8 cellular contexts compared by ENCODE assay signal in the genomic region with DNA sequence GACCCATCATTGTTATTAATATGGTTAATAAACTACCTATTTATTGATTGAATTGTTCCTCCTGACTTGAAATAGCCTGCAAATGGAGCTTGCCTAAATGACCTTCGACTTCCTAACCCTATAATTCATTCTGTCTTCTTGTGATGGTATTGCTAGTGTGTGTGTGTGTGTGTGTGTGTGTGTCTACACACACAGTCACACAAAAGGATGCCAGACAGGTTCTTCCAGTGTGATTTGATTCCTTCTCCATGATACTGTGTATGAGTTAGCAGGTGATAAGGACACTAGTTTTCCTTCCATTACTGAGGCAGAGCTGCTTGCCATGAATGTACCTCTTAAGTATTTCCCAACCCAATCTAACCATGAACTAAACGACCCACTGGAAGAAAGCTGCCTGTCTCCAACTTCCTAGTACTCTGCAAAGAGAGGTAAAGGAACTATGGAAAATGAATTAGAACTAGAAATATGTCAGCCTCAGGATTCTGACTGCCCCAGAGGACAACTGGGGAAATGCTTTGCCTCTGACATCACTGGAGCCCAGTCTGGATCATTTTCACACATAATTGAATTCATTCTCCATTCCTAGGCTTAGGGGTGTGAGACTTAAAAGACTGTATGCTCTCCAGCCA. TPM values are rescaled to one million over a fixed set of nuclear protein-coding genes. Genes with fewer than 3 reads are reported as not detected.
A peak's percentile ranks its signal among the peaks of the same experiment; 100 is the strongest.
DNase-seq lines count a peak whose midpoint lies in the region; ATAC-seq and TF ChIP-seq lines count a peak whose summit lies in the region.

No MANE protein-coding gene starts in this region.

- peak overlapping the region; percentile 88 for H3K27ac Mint-ChIP-seq in osteocyte (ENCODE audit: unreplicated experiment)

- no peak for TF ChIP-seq POLR2A in lower leg skin (IDR thresholded peaks at IDR 0.05)

- peak overlapping the region; percentile 51 for H3K4me3 Mint-ChIP-seq in osteocyte (ENCODE audit: unreplicated experiment)

- DNase-seq in DMS53 (lab: John Stamatoyannopoulos, UW) (peak; percentile 79), RPMI7951 (ENCODE audit: low read depth) (peak; percentile 47), epithelial cell of proximal tubule (ENCODE audit: low read depth) (peak; percentile 47), osteocyte (ENCODE audit: extremely low spot score, unreplicated experiment) (no peak), GM13976 (ENCODE audit: low spot score) (no peak), lower leg skin (ENCODE audit: low spot score in 2 of 2) (no peak), MV-4-11 (lab: John Stamatoyannopoulos, UW) (no peak)

- H3K4me3 ChIP-seq in epithelial cell of proximal tubule (ENCODE audit: low read depth, low read length) = peak overlapping the region; percentile 34
- no peak overlapping the region for H3K4me3 ChIP-seq in lower leg skin (ENCODE audit: low read depth, poor library complexity, severe bottlenecking)

- no peaks in the 10 kb centered on the region for H3K27me3 Mint-ChIP-seq in osteocyte (ENCODE audit: unreplicated experiment)

- intact Hi-C loops in lower leg skin (cut with DNase I; ENCODE audit: low total_unique reads) = no loop called here

- H3K36me3 Mint-ChIP-seq in osteocyte (ENCODE audit: unreplicated experiment) = peaks cover 23% of the 10 kb centered on the region

- no peak for ATAC-seq in HG02970 (IDR thresholded peaks at IDR 0.05; ENCODE audit: low FRiP score, unreplicated experiment)

- peaks cover 40% of the 10 kb centered on the region for H3K4me1 Mint-ChIP-seq in osteocyte (ENCODE audit: unreplicated experiment)

- in situ Hi-C loops in GM13976 (cut with MboI; ENCODE audit: low sequenced_read_pairs, unreplicated experiment) = loop anchor here (10.0 kb wide), 2 partner anchors 79 to 269 kb away; a partner anchor contains a TSS

- TF ChIP-seq CTCF in epithelial cell of proximal tubule (conservative IDR thresholded peaks at IDR 0.05; ENCODE audit: low read depth, low read length) (peak; percentile 32), osteocyte (IDR thresholded peaks at IDR 0.05) (peak; percentile 42), GM13976 (IDR thresholded peaks at IDR 0.05; ENCODE audit: borderline replicate concordance, control extremely low read depth, extremely low read depth, insufficient read depth, missing control alignments) (no peak), lower leg skin (IDR thresholded peaks at IDR 0.05) (no peak)

- WGBS in lower leg skin, 2 donors = 27 to 37% methylated on average over 2 of the region's 2 CpGs

- H3K9me3 Mint-ChIP-seq in osteocyte (ENCODE audit: unreplicated experiment) = no peaks in the 10 kb centered on the region

RNA-seq across cellular contexts. Expression of a gene that starts 3.5 kb away (rescaled TPM):
- total RNA-seq in RPMI7951 (2014; rRNA removed; shearing (Covaris generic)) = 38.9 and 41.2 TPM in 2 replicates
- 49.2 and 66.5 TPM in 2 replicates for total RNA-seq in epithelial cell of proximal tubule
- total RNA-seq in osteocyte = 6.7 and 10.8 TPM in 2 replicates
- total RNA-seq in lower leg skin = 1 to 10 TPM in 2 of 4 donors, under 1 TPM in 2; 0.42 to 1.6 (median 1.0) TPM

RNA-seq across cellular contexts. Expression of a gene that starts 24.8 kb away (rescaled TPM):
- 10.2 and 13.3 TPM in 2 replicates for total RNA-seq in RPMI7951 (2014; rRNA removed; shearing (Covaris generic))
- total RNA-seq in epithelial cell of proximal tubule (19.5 and 21.9 TPM in 2 replicates), osteocyte (62.6 and 65.2 TPM in 2 replicates), lower leg skin (10 to 100 TPM; 18.1 to 38.0 (median 25.2) TPM)

Comparison
In these comparisons a context has a peak if more than half of its experiments do, and no peak if none do; other contexts are left out.
1. DNase-seq: peak in DMS53 (single experiment), RPMI7951 (single experiment) and epithelial cell of proximal tubule (single experiment); none in osteocyte (single experiment), GM13976 (single experiment), lower leg skin (0 of 2) and MV-4-11 (single experiment).
2. CTCF ChIP-seq: peak in epithelial cell of proximal tubule (single experiment) and osteocyte (single experiment); none in GM13976 (single experiment) and lower leg skin (0 of 3).